In the genomic region with DNA sequence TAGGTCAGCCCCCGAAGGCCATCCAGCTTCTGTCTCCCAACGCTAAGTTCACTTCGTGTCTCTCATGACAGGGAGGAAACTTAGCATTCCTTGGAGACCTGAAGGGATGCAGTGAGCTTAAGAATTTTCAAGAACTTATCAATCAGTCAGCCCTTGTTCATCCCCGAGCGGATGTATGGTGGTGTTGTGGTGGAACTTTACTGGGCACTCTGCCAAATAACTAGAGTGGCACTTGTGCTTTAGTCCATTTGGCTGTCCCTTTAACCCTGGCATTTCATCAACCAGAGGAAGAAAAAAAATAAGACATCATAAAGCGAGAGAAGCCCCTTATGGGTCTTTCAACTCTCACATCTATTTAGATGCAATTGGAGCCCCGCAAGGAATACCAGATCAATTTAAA, we compare ENCODE assay signal across 3 cellular contexts. TPM values are rescaled to one million over a fixed set of nuclear protein-coding genes. Genes with fewer than 3 reads are reported as not detected.
"Had no signal": no experiment of that assay in that cellular context is flagged by ENCODE, and none has a peak within 500 bp of the region (broad histone marks: within the 10 kb centered on the region; RNA-seq: fewer than 3 reads in every experiment).

No MANE protein-coding gene starts in this region.

RNA-seq across cellular contexts. Expression of gene MTARC2, which starts 26.9 kb away (rescaled TPM):
- total RNA-seq: activated CD4-positive, alpha-beta memory T cell treated with anti-CD3 and anti-CD28 coated beads for 36 hours; activated T-helper 1 cell treated with anti-CD3 and anti-CD28 coated beads, Interleukin-12 subunit alpha, Interleukin-12 subunit beta, Interleukin-2, Interleukin-4 antibody, amounts not matched to agents 30 ng/mL and 10 ng/mL and 1 ng/mL, durations not matched to agents 14 hours and 24 hours and 36 hours; OCI-LY7 had no signal

RNA-seq across cellular contexts. Expression of gene C1orf115, which starts 31.1 kb away (rescaled TPM):
- total RNA-seq: OCI-LY7 had no signal
